In genomic region chr12:62933871-62934798, GRCh38 we compare ENCODE assay signal across 8 cellular contexts. TPM values are rescaled to one million over a fixed set of nuclear protein-coding genes. Genes with fewer than 3 reads are reported as not detected.
DNase-seq lines count a peak whose midpoint lies in the region; ATAC-seq and TF ChIP-seq lines count a peak whose summit lies in the region.

No MANE protein-coding gene starts in this region.

- H3K27me3 Mint-ChIP-seq in activated CD4-positive, alpha-beta T cell treated with anti-CD3 and anti-CD28 coated beads for 36 hours = peaks cover 33% of the 10 kb centered on the region
- H3K27me3 Mint-ChIP-seq in activated B cell treated with CpG ODN at 0.5 μM for 24 hours = peaks cover 37% of the 10 kb centered on the region
- peaks cover 24 to 32% of the 10 kb centered on the region in 2 donors for H3K27me3 Mint-ChIP-seq in natural killer cell treated with Interleukin-12 subunit alpha and Interleukin-12 subunit beta and Interleukin-15 and Interleukin-18, amount 100 ng/mL, for 72 hours

- CTCF ChIA-PET in activated CD4-positive, alpha-beta T cell treated with anti-CD3 and anti-CD28 coated beads for 36 hours (lab: Charles Lee) = interaction anchor here (0.6 to 1.4 kb wide), 3 partner anchors 9 to 503 kb away, joined by 3 to 4 read pairs (median 3); no protein-coding TSS in a partner anchor
- CTCF ChIA-PET in activated B cell treated with CpG ODN at 0.5 μM for 24 hours (lab: Charles Lee) = no interaction called here

- H3K4me1 Mint-ChIP-seq in activated CD4-positive, alpha-beta T cell treated with anti-CD3 and anti-CD28 coated beads for 36 hours = peaks cover 11% of the 10 kb centered on the region
- H3K4me1 Mint-ChIP-seq in activated B cell treated with CpG ODN at 0.5 μM for 24 hours = peaks cover 17% of the 10 kb centered on the region
- H3K4me1 Mint-ChIP-seq in natural killer cell treated with Interleukin-12 subunit alpha and Interleukin-12 subunit beta and Interleukin-15 and Interleukin-18, amount 100 ng/mL, for 72 hours (ENCODE audit: low read depth in 2 of 2) = peaks cover 11% of the 10 kb centered on the region in 2 donors

- TF ChIP-seq RAD21 in Ishikawa (IDR thresholded peaks at IDR 0.05; ENCODE audit: low read depth) = no peak

- no peaks in the 10 kb centered on the region for H3K9me3 Mint-ChIP-seq in activated CD4-positive, alpha-beta T cell treated with anti-CD3 and anti-CD28 coated beads for 36 hours (ENCODE audit: low read depth)
- H3K9me3 Mint-ChIP-seq in activated B cell treated with CpG ODN at 0.5 μM for 24 hours = no peaks in the 10 kb centered on the region
- H3K9me3 Mint-ChIP-seq in natural killer cell treated with Interleukin-12 subunit alpha and Interleukin-12 subunit beta and Interleukin-15 and Interleukin-18, amount 100 ng/mL, for 72 hours = peaks cover 3% of the 10 kb centered on the region

- TF ChIP-seq EP300 in Ishikawa (IDR thresholded peaks at IDR 0.05; ENCODE audit: borderline replicate concordance) = peak; percentile 21; the same call in 1 of the 2 replicates

- no peaks in the 10 kb centered on the region for H3K36me3 Mint-ChIP-seq in activated CD4-positive, alpha-beta T cell treated with anti-CD3 and anti-CD28 coated beads for 36 hours (ENCODE audit: low read depth)
- no peaks in the 10 kb centered on the region for H3K36me3 Mint-ChIP-seq in activated B cell treated with CpG ODN at 0.5 μM for 24 hours (ENCODE audit: low read depth)
- no peaks in the 10 kb centered on the region for H3K36me3 Mint-ChIP-seq in natural killer cell treated with Interleukin-12 subunit alpha and Interleukin-12 subunit beta and Interleukin-15 and Interleukin-18, amount 100 ng/mL, for 72 hours

- DNase-seq in activated CD4-positive, alpha-beta T cell treated with anti-CD3 and anti-CD28 coated beads for 36 hours = peak; percentile 8
- no peak for DNase-seq in activated CD4-positive, alpha-beta T cell treated with anti-CD3 and anti-CD28 coated beads for 4 hours
- no peak for DNase-seq in activated B cell treated with CpG ODN at 0.5 μM for 24 hours
- peak; percentile 7 for DNase-seq in fibroblast of mammary gland (ENCODE audit: low read depth)
- DNase-seq in natural killer cell treated with Interleukin-12 subunit alpha and Interleukin-12 subunit beta and Interleukin-15 and Interleukin-18, amount 100 ng/mL, for 72 hours (ENCODE audit: low spot score) = no peak
- no peak for DNase-seq in NCI-H1436 treated with DMSO at 0.1 percent for 48 hours (lab: John Stamatoyannopoulos, UW)

- H3K4me3 Mint-ChIP-seq in activated CD4-positive, alpha-beta T cell treated with anti-CD3 and anti-CD28 coated beads for 36 hours = peak overlapping the region; percentile 52
- peak overlapping the region; percentile 83 for H3K4me3 Mint-ChIP-seq in activated B cell treated with CpG ODN at 0.5 μM for 24 hours
- peak overlapping the region; percentile 81 for H3K4me3 Mint-ChIP-seq in natural killer cell treated with Interleukin-12 subunit alpha and Interleukin-12 subunit beta and Interleukin-15 and Interleukin-18, amount 100 ng/mL, for 72 hours

- intact Hi-C loops in activated CD4-positive, alpha-beta T cell treated with anti-CD3 and anti-CD28 coated beads for 36 hours (cut with DNase I, micrococcal nuclease) = no loop called here
- intact Hi-C loops in activated B cell treated with CpG ODN at 0.5 μM for 24 hours (cut with micrococcal nuclease) = no loop called here

- H3K4me3 ChIP-seq in fibroblast of mammary gland (ENCODE audit: control insufficient read depth, low read depth, low read length) = peak overlapping the region; percentile 43

- no peak overlapping the region for H3K27ac Mint-ChIP-seq in activated CD4-positive, alpha-beta T cell treated with anti-CD3 and anti-CD28 coated beads for 36 hours
- H3K27ac Mint-ChIP-seq in activated B cell treated with CpG ODN at 0.5 μM for 24 hours = no peak overlapping the region
- H3K27ac Mint-ChIP-seq in natural killer cell treated with Interleukin-12 subunit alpha and Interleukin-12 subunit beta and Interleukin-15 and Interleukin-18, amount 100 ng/mL, for 72 hours = peak overlapping the region in 1 of 2 donors; percentile 27

- no peak for TF ChIP-seq CTCF in activated B cell treated with CpG ODN at 0.5 μM for 24 hours (IDR thresholded peaks at IDR 0.05)
- no peak for TF ChIP-seq CTCF in fibroblast of mammary gland (conservative IDR thresholded peaks at IDR 0.05; ENCODE audit: control insufficient read depth, insufficient read depth, low read depth, low read length)

- POLR2A ChIA-PET in activated CD4-positive, alpha-beta T cell treated with anti-CD3 and anti-CD28 coated beads for 36 hours (lab: Charles Lee) = interaction anchor here (0.6 kb wide), 1 partner anchor 17 kb away, joined by 3 read pairs; no protein-coding TSS in a partner anchor
- POLR2A ChIA-PET in activated B cell treated with CpG ODN at 0.5 μM for 24 hours (lab: Charles Lee) = no interaction called here

- peak; percentile 54 for ATAC-seq in activated CD4-positive, alpha-beta T cell treated with anti-CD3 and anti-CD28 coated beads for 36 hours
- ATAC-seq in GM21723 (IDR thresholded peaks at IDR 0.05; ENCODE audit: unreplicated experiment) = peak; percentile 38
- peak; percentile 37 for ATAC-seq in activated B cell treated with CpG ODN at 0.5 μM for 24 hours (ENCODE audit: low read depth)
- peak; percentile 58 to 70 for ATAC-seq in natural killer cell treated with Interleukin-12 subunit alpha and Interleukin-12 subunit beta and Interleukin-15 and Interleukin-18, amount 100 ng/mL, for 72 hours

TF ChIP-seq in Ishikawa, 13 proteins besides CTCF, POLR2A, EP300 and RAD21:
- peak; percentile 1; the same call in 1 of the 2 replicates for TF ChIP-seq TAF1 (IDR thresholded peaks at IDR 0.05; ENCODE audit: low read depth)
- TF ChIP-seq TCF12 (IDR thresholded peaks at IDR 0.05; ENCODE audit: low read depth) = no peak

RNA-seq across cellular contexts. Expression of gene PPM1H, which starts 0.8 kb away (rescaled TPM):
- under 1 TPM in 1 of 2 experiments, not detected in 1; 0.02 TPM for total RNA-seq in activated CD4-positive, alpha-beta T cell treated with anti-CD3 and anti-CD28 coated beads for 36 hours
- total RNA-seq in activated B cell treated with CpG ODN at 0.5 μM for 24 hours = not detected in 2 replicates
- total RNA-seq in natural killer cell treated with Interleukin-12 subunit alpha and Interleukin-12 subunit beta and Interleukin-15 and Interleukin-18, amount 100 ng/mL, for 72 hours = under 1 TPM in 1 of 2 donors, not detected in 1; 0.38 TPM

Comparison
In these comparisons a context has a peak if more than half of its experiments do, and no peak if none do; other contexts are left out.
1. DNase-seq: peak in activated CD4-positive, alpha-beta T cell treated with anti-CD3 and anti-CD28 coated beads for 36 hours (single experiment) and fibroblast of mammary gland (single experiment); none in activated CD4-positive, alpha-beta T cell treated with anti-CD3 and anti-CD28 coated beads for 4 hours (0 of 2), activated B cell treated with CpG ODN at 0.5 μM for 24 hours (single experiment), natural killer cell treated with Interleukin-12 subunit alpha and Interleukin-12 subunit beta and Interleukin-15 and Interleukin-18, amount 100 ng/mL, for 72 hours (single experiment) and NCI-H1436 treated with DMSO at 0.1 percent for 48 hours (single experiment).
2. Peak in every context shown above with its lines, with median percentiles within 50 percentile points of each other: ATAC-seq and H3K4me3 Mint-ChIP-seq.